In genomic region chr11:73393479-73394415, GRCh38 we compare ENCODE assay signal across 2 cellular contexts.
TF ChIP-seq lines count a peak whose summit lies in the region.

No MANE protein-coding gene starts in this region.

TF ChIP-seq in HEK293, 187 proteins besides CTCF, POLR2A, EP300 and RAD21 (continued from another document and continues in another):
- no peak for TF ChIP-seq ZNF18 (tag by site-specific recombination; IDR thresholded peaks at IDR 0.05)
- TF ChIP-seq ZNF623 (tag by site-specific recombination; IDR thresholded peaks at IDR 0.05), result no peak
- no peak for TF ChIP-seq ELK4 (IDR thresholded peaks at IDR 0.05; ENCODE audit: borderline replicate concordance, low read depth, low read length)
- no peak for TF ChIP-seq PATZ1 (tag by site-specific recombination; IDR thresholded peaks at IDR 0.05)
- TF ChIP-seq ZNF19 (tag by site-specific recombination; IDR thresholded peaks at IDR 0.05; ENCODE audit: low read depth), result no peak
- no peak for TF ChIP-seq ZNF629 (tag by site-specific recombination; IDR thresholded peaks at IDR 0.05)
- no peak for TF ChIP-seq ZNF155 (tag by site-specific recombination; IDR thresholded peaks at IDR 0.05)
- no peak; the same call in 1 of the 2 replicates for TF ChIP-seq ZBTB17 (tag by site-specific recombination; IDR thresholded peaks at IDR 0.05)
- no peak for TF ChIP-seq ZNF221 (tag by site-specific recombination; IDR thresholded peaks at IDR 0.05; ENCODE audit: borderline replicate concordance)
- TF ChIP-seq ZNF654 (tag by site-specific recombination; IDR thresholded peaks at IDR 0.05; ENCODE audit: low read depth), result peak; percentile 82
- TF ChIP-seq ZFHX2 (tag by site-specific recombination; conservative IDR thresholded peaks at IDR 0.05), result peak; percentile 7; the same call in 1 of the 2 replicates
- TF ChIP-seq ZNF449 (tag by site-specific recombination; IDR thresholded peaks at IDR 0.05), result no peak
- TF ChIP-seq ZSCAN30 (tag by site-specific recombination; IDR thresholded peaks at IDR 0.05), result 0 out of 2 replicates have a peak, but pooled peaks have one; percentile 22
- no peak for TF ChIP-seq REPIN1 (tag by site-specific recombination; IDR thresholded peaks at IDR 0.05; ENCODE audit: low read depth)
- TF ChIP-seq ZNF10 (tag by site-specific recombination; IDR thresholded peaks at IDR 0.05), result no peak
- no peak for TF ChIP-seq ZNF639 (tag by site-specific recombination; IDR thresholded peaks at IDR 0.05)

TF ChIP-seq in H1, 55 proteins besides CTCF, POLR2A, EP300 and RAD21 (continued from another document):
- peak; percentile 35; the same call in 1 of the 2 replicates for TF ChIP-seq E2F6 (IDR thresholded peaks at IDR 0.05)
- TF ChIP-seq POU5F1 (IDR thresholded peaks at IDR 0.05; ENCODE audit: low read depth, low read length), result no peak
- TF ChIP-seq SIN3A (conservative IDR thresholded peaks at IDR 0.05 in 1 of 2, IDR thresholded peaks at IDR 0.05 in 1 of 2; ENCODE audit: low read depth in 1 of 2, low read length in 2 of 2), result peak in 1 of 2 experiments; percentile 24; a peak in 1 of 4 replicates
- no peak for TF ChIP-seq SP1 (IDR thresholded peaks at IDR 0.05; ENCODE audit: low read depth, low read length)
- 0 out of 2 replicates have a peak, but pooled peaks have one; percentile 13 for TF ChIP-seq CREB1 (IDR thresholded peaks at IDR 0.05)
- TF ChIP-seq MAX (IDR thresholded peaks at IDR 0.05), result peak; percentile 91
